17 cellular contexts compared by ENCODE assay signal in the genomic region with DNA sequence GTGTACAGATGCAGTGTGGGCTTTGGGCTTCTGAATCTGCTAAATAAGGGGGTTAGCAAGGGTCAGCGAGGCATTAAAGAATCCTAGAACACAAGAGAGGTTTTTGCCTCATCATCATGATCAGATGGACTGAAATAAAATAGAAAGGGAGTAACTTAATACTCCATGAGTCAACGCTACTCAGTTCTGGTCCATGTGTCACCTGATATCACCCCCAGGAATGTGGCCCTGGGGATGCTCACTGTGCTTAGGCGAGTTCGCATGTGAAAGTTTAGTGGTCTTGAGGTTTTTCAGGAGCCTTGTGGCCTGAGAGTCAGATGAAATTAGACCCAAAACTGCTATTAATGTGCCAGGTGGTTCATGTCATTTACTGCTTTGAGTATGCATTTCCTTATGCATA.
DNase-seq lines count a peak whose midpoint lies in the region; ATAC-seq, FAIRE-seq and TF ChIP-seq lines count a peak whose summit lies in the region.
"Had no signal": no experiment of that assay in that cellular context is flagged by ENCODE, and none has a peak within 500 bp of the region (broad histone marks: within the 10 kb centered on the region; RNA-seq: fewer than 3 reads in every experiment).

No MANE protein-coding gene starts in this region.

- H3K79me2 ChIP-seq in astrocyte (ENCODE audit: insufficient read depth, low read length) (no peaks in the 10 kb centered on the region), smooth muscle cell (ENCODE audit: low read depth) (no peaks in the 10 kb centered on the region), H9 (ENCODE audit: insufficient read depth, low read length) (no peaks in the 10 kb centered on the region)

- H2BK20ac ChIP-seq in H9 (ENCODE audit: low read depth, low read length, poor library complexity, severe bottlenecking): no peak overlapping the region

- no peak for ATAC-seq in Right ventricle myocardium superior (ENCODE audit: poor library complexity)
- ATAC-seq: gastroesophageal sphincter had no signal

- H2AK5ac ChIP-seq in H9 (ENCODE audit: insufficient read length, low read length): no peak overlapping the region

- H2BK5ac ChIP-seq in H9 (ENCODE audit: insufficient read length, low read length): no peak overlapping the region

- no peak for TF ChIP-seq EP300 in esophagus muscularis mucosa (IDR thresholded peaks at IDR 0.05)

- no peak overlapping the region for H2BK12ac ChIP-seq in H9 (ENCODE audit: insufficient read length, low read depth, low read length)

- peak; percentile 43 for DNase-seq in AG20443 (ENCODE audit: low spot score)
- peak; percentile 89 for DNase-seq in HS-5 (ENCODE audit: low read depth)
- peak; percentile 94 for DNase-seq in astrocyte (ENCODE audit: low read depth)
- DNase-seq in left kidney (ENCODE audit: low read depth, low spot score): peak; percentile 72
- no peak for DNase-seq in Right ventricle myocardium superior
- DNase-seq in smooth muscle cell (lab: John Stamatoyannopoulos, UW; ENCODE audit: unreplicated experiment): no peak
- no peak for DNase-seq in esophagus muscularis mucosa (ENCODE audit: extremely low spot score)
- no peak for DNase-seq in H9
- DNase-seq: activated effector memory CD4-positive, alpha-beta T cell treated with anti-CD3 and anti-CD28 coated beads, Interleukin-2, amount 50 U/mL, for 16 hours; brain microvascular endothelial cell; CD4-positive, CD25-positive, alpha-beta regulatory T cell; NCI-H1417; NCI-H526 treated with DMSO at 0.1 percent for 48 hours had no signal

- no peak overlapping the region for H2AFZ ChIP-seq in astrocyte (ENCODE audit: low read depth, low read length)
- no peak overlapping the region for H2AFZ ChIP-seq in smooth muscle cell (ENCODE audit: low read depth)
- H2AFZ ChIP-seq in H9 (ENCODE audit: low read length): no peak overlapping the region

- no peaks in the 10 kb centered on the region for H3F3A ChIP-seq in smooth muscle cell (ENCODE audit: low read depth)

- H3K9ac ChIP-seq in astrocyte (ENCODE audit: low read length): no peak overlapping the region
- H3K9ac ChIP-seq in smooth muscle cell (ENCODE audit: low read depth): no peak overlapping the region
- no peak overlapping the region for H3K9ac ChIP-seq in H9 (ENCODE audit: extremely low read depth, insufficient read length, low read length)

- TF ChIP-seq CTCF in astrocyte (IDR thresholded peaks at IDR 0.05; ENCODE audit: insufficient read depth, low read depth, low read length) (no peak), smooth muscle cell (IDR thresholded peaks at IDR 0.05; ENCODE audit: borderline replicate concordance, insufficient read depth, poor library complexity, severe bottlenecking) (no peak), esophagus muscularis mucosa (IDR thresholded peaks at IDR 0.05) (no peak), H9 (conservative IDR thresholded peaks at IDR 0.05) (no peak)

- H3K18ac ChIP-seq in H9 (ENCODE audit: insufficient read length, low read depth, low read length): no peak overlapping the region

- H4K8ac ChIP-seq in H9 (replicated peaks; ENCODE audit: insufficient read length, low read depth, low read length): no peak overlapping the region

- H3K27ac Mint-ChIP-seq in astrocyte (ENCODE audit: unreplicated experiment) (no peak overlapping the region), H9 (no peak overlapping the region)
- H3K27ac Mint-ChIP-seq: CD4-positive, CD25-positive, alpha-beta regulatory T cell had no signal

- 79% methylated on average over 4 of the region's 4 CpGs for WGBS in smooth muscle cell (ENCODE audit: low lambda C conversion rate)
- 67% methylated on average over 4 of the region's 4 CpGs for WGBS in esophagus muscularis mucosa
- no CpG with 5 or more reads among the region's 4 CpGs for WGBS in H9 (ENCODE audit: extremely low coverage, insufficient read length, low lambda C conversion rate)

- H3K4me1 ChIP-seq in astrocyte (ENCODE audit: insufficient read depth, low read length) (peaks cover 5% of the 10 kb centered on the region), smooth muscle cell (ENCODE audit: low read depth) (no peaks in the 10 kb centered on the region), esophagus muscularis mucosa (no peaks in the 10 kb centered on the region), H9 (ENCODE audit: insufficient read depth, low read length) (no peaks in the 10 kb centered on the region)
- H3K4me1 ChIP-seq: gastroesophageal sphincter, prostate gland, tibial nerve had no signal

- no peak overlapping the region for H4K91ac ChIP-seq in H9 (ENCODE audit: insufficient read length, low read depth, low read length)

- no peak overlapping the region for H3K23ac ChIP-seq in H9 (ENCODE audit: insufficient read length, low read depth, low read length)

- H3K27ac ChIP-seq in astrocyte (ENCODE audit: low read depth, low read length) (peak overlapping the region; percentile 45), smooth muscle cell (ENCODE audit: low read depth) (no peak overlapping the region), esophagus muscularis mucosa (replicated peaks in 1 of 4) (no peak overlapping the region), H9 (ENCODE audit: insufficient read length, low read depth, low read length) (no peak overlapping the region)
- H3K27ac ChIP-seq: brain microvascular endothelial cell, gastroesophageal sphincter, prostate gland, tibial nerve had no signal

- H3K79me1 ChIP-seq in H9 (ENCODE audit: insufficient read depth, low read depth, low read length, poor library complexity, severe bottlenecking): no peaks in the 10 kb centered on the region

- no peaks in the 10 kb centered on the region for H3K27me3 ChIP-seq in astrocyte (ENCODE audit: insufficient read depth, low read length)
- no peaks in the 10 kb centered on the region for H3K27me3 ChIP-seq in smooth muscle cell (ENCODE audit: low read depth)
- H3K27me3 ChIP-seq in esophagus muscularis mucosa: no peaks in the 10 kb centered on the region
- H3K27me3 ChIP-seq in H9 (ENCODE audit: insufficient read depth, low read length): no peaks in the 10 kb centered on the region
- H3K27me3 ChIP-seq: brain microvascular endothelial cell, gastroesophageal sphincter, tibial nerve had no signal

- H3K27me3 Mint-ChIP-seq in astrocyte (ENCODE audit: low read depth, unreplicated experiment) (no peaks in the 10 kb centered on the region), H9 (ENCODE audit: low read depth) (no peaks in the 10 kb centered on the region)
- H3K27me3 Mint-ChIP-seq: CD4-positive, CD25-positive, alpha-beta regulatory T cell had no signal

- H4K5ac ChIP-seq in H9 (ENCODE audit: insufficient read length, low read depth, low read length): no peak overlapping the region

- no peak overlapping the region for H3K4me3 Mint-ChIP-seq in astrocyte (ENCODE audit: unreplicated experiment)
- no peak overlapping the region for H3K4me3 Mint-ChIP-seq in H9
- H3K4me3 Mint-ChIP-seq: CD4-positive, CD25-positive, alpha-beta regulatory T cell had no signal

- no peak overlapping the region for H2BK15ac ChIP-seq in H9 (ENCODE audit: low read depth, low read length)

- H3K4ac ChIP-seq in H9 (ENCODE audit: low read depth, low read length): no peak overlapping the region

- H3K56ac ChIP-seq in H9 (ENCODE audit: insufficient read length, low read depth, low read length): no peak overlapping the region

- H3K36me3 Mint-ChIP-seq in astrocyte (ENCODE audit: low read depth, unreplicated experiment): no peaks in the 10 kb centered on the region
- H3K36me3 Mint-ChIP-seq in H9 (ENCODE audit: insufficient read depth in 1 of 3, low read depth in 3 of 3): peaks cover 0 to 6% (median 2%) of the 10 kb centered on the region in 3 experiments; a peak in 2 of 7 replicates
- H3K36me3 Mint-ChIP-seq: CD4-positive, CD25-positive, alpha-beta regulatory T cell had no signal

- H3K4me3 ChIP-seq in astrocyte (ENCODE audit: insufficient read depth, low read depth, low read length) (no peak overlapping the region), smooth muscle cell (no peak overlapping the region), esophagus muscularis mucosa (no peak overlapping the region)
- H3K4me3 ChIP-seq: gastroesophageal sphincter, prostate gland, tibial nerve had no signal

- H3K36me3 ChIP-seq in astrocyte (ENCODE audit: insufficient read depth, low read length): no peaks in the 10 kb centered on the region
- no peaks in the 10 kb centered on the region for H3K36me3 ChIP-seq in smooth muscle cell (ENCODE audit: low read depth)
- H3K36me3 ChIP-seq in esophagus muscularis mucosa: no peaks in the 10 kb centered on the region
- H3K36me3 ChIP-seq: brain microvascular endothelial cell, gastroesophageal sphincter, prostate gland, tibial nerve had no signal

- no peaks in the 10 kb centered on the region for H3K23me2 ChIP-seq in H9 (ENCODE audit: insufficient read length, low read depth, low read length, poor library complexity, severe bottlenecking)

- intact Hi-C loops in Right ventricle myocardium superior (cut with DNase I): no loop called here
- intact Hi-C loops in esophagus muscularis mucosa (cut with DNase I): no loop called here

- H3K4me1 Mint-ChIP-seq in astrocyte (ENCODE audit: low read depth, unreplicated experiment): no peaks in the 10 kb centered on the region
- H3K4me1 Mint-ChIP-seq in H9: no peaks in the 10 kb centered on the region; a peak in 1 of 4 replicates
- H3K4me1 Mint-ChIP-seq: CD4-positive, CD25-positive, alpha-beta regulatory T cell had no signal

- H3K9me3 ChIP-seq in astrocyte (ENCODE audit: insufficient read depth, low read depth, low read length) (no peaks in the 10 kb centered on the region), smooth muscle cell (replicated peaks; ENCODE audit: low read depth) (no peaks in the 10 kb centered on the region), esophagus muscularis mucosa (peaks cover 0 to 4% (median 0%) of the 10 kb centered on the region in 4 donors), H9 (ENCODE audit: control insufficient read depth, low read depth, low read length) (no peaks in the 10 kb centered on the region)
- H3K9me3 ChIP-seq: gastroesophageal sphincter, prostate gland, tibial nerve had no signal

- peak overlapping the region; percentile 33 for H3K4me2 ChIP-seq in astrocyte (ENCODE audit: low read length)
- no peak overlapping the region for H3K4me2 ChIP-seq in smooth muscle cell
- H3K4me2 ChIP-seq in H9 (ENCODE audit: insufficient read depth, insufficient read length, low read length): no peak overlapping the region

- TF ChIP-seq POLR2A in esophagus muscularis mucosa (IDR thresholded peaks at IDR 0.05; ENCODE audit: low read depth): no peak

- H3K14ac ChIP-seq in H9 (ENCODE audit: insufficient read depth, low read length): no peak overlapping the region

- no peak overlapping the region for H3T11ph ChIP-seq in H9 (ENCODE audit: low read length)

- H4K20me1 ChIP-seq in astrocyte (ENCODE audit: insufficient read depth, low read length) (no peaks in the 10 kb centered on the region), smooth muscle cell (ENCODE audit: low read depth) (no peaks in the 10 kb centered on the region), H9 (ENCODE audit: control insufficient read depth, insufficient read depth, insufficient read length) (no peaks in the 10 kb centered on the region)

- peaks cover 6% of the 10 kb centered on the region for H3K9me3 Mint-ChIP-seq in astrocyte (ENCODE audit: unreplicated experiment)
- H3K9me3 Mint-ChIP-seq in H9: peaks cover 3 to 20% of the 10 kb centered on the region in 2 experiments; a peak in 4 of 5 replicates

- no peak overlapping the region for H2BK120ac ChIP-seq in H9 (ENCODE audit: low read depth, low read length, poor library complexity, severe bottlenecking)

- no peak for FAIRE-seq in astrocyte (lab: Jason Lieb, UNC)
- FAIRE-seq: keratinocyte had no signal

Comparison
In these comparisons a context has a peak if more than half of its experiments do, and no peak if none do; other contexts are left out.
1. DNase-seq: peak in AG20443 (single experiment), HS-5 (single experiment), astrocyte (single experiment) and left kidney (single experiment); none in Right ventricle myocardium superior (single experiment), smooth muscle cell (single experiment), esophagus muscularis mucosa (single experiment) and H9 (single experiment).